19 cellular contexts compared by ENCODE assay signal in genomic region chr4:98519268-98519993, GRCh38.
A peak's percentile ranks its signal among the peaks of the same experiment; 100 is the strongest.
DNase-seq lines count a peak whose midpoint lies in the region; ATAC-seq, FAIRE-seq and TF ChIP-seq lines count a peak whose summit lies in the region.
"Had no signal": no experiment of that assay in that cellular context is flagged by ENCODE, and none has a peak within 500 bp of the region (broad histone marks: within the 10 kb centered on the region; RNA-seq: fewer than 3 reads in every experiment).

No MANE protein-coding gene starts in this region.

- H3K36me3 ChIP-seq in HepG2 (replicated peaks in 1 of 2; ENCODE audit: control insufficient read depth in 1 of 2, insufficient read depth in 2 of 2, low read length in 2 of 2), result no peaks in the 10 kb centered on the region
- H3K36me3 ChIP-seq in right lobe of liver, result no peaks in the 10 kb centered on the region
- no peaks in the 10 kb centered on the region for H3K36me3 ChIP-seq in vagina
- H3K36me3 ChIP-seq: colonic mucosa had no signal

- peaks cover 7% of the 10 kb centered on the region for H3K9me3 Mint-ChIP-seq in activated T-helper 1 cell treated with anti-CD3 and anti-CD28 coated beads, Interleukin-12 subunit alpha, Interleukin-12 subunit beta, Interleukin-2, Interleukin-4 antibody, amounts not matched to agents 30 ng/mL and 10 ng/mL and 1 ng/mL, durations not matched to agents 14 hours and 24 hours and 36 hours
- H3K9me3 Mint-ChIP-seq: immature natural killer cell had no signal

- H3K4me3 Mint-ChIP-seq in activated T-helper 1 cell treated with anti-CD3 and anti-CD28 coated beads, Interleukin-12 subunit alpha, Interleukin-12 subunit beta, Interleukin-2, Interleukin-4 antibody, amounts not matched to agents 30 ng/mL and 10 ng/mL and 1 ng/mL, durations not matched to agents 14 hours and 24 hours and 36 hours, result no peak overlapping the region
- H3K4me3 Mint-ChIP-seq: activated naive CD8-positive, alpha-beta T cell treated with anti-CD3 and anti-CD28 coated beads for 36 hours; immature natural killer cell had no signal

- H2AFZ ChIP-seq in HepG2 (ENCODE audit: low read length), result no peak overlapping the region

- H3K4me1 ChIP-seq in HepG2 (ENCODE audit: insufficient read depth, low read length) (no peaks in the 10 kb centered on the region), right lobe of liver (no peaks in the 10 kb centered on the region), vagina (peaks cover 67% of the 10 kb centered on the region)
- H3K4me1 ChIP-seq: colonic mucosa had no signal

- H3K9ac ChIP-seq in HepG2 (ENCODE audit: insufficient read depth, low read depth, low read length), result no peak overlapping the region

- intact Hi-C loops in HepG2 (cut with micrococcal nuclease; ENCODE audit: unreplicated experiment), result no loop called here
- intact Hi-C loops in right lobe of liver (cut with DNase I), result no loop called here
- intact Hi-C loops in activated T-helper 1 cell treated with anti-CD3 and anti-CD28 coated beads, Interleukin-12 subunit alpha, Interleukin-12 subunit beta, Interleukin-2, Interleukin-4 antibody, amounts not matched to agents 30 ng/mL and 10 ng/mL and 1 ng/mL, durations not matched to agents 14 hours and 24 hours and 36 hours (cut with micrococcal nuclease), result loop anchor here (1.0 kb wide), 2 partner anchors 8 to 10 kb away; no protein-coding TSS in a partner anchor
- intact Hi-C loops in vagina (cut with DNase I), result no loop called here

- TF ChIP-seq CTCF in HepG2 (CRISPR knock-in tag; IDR thresholded peaks at IDR 0.05) (no peak), right lobe of liver (IDR thresholded peaks at IDR 0.05) (no peak), fibroblast of villous mesenchyme (IDR thresholded peaks at IDR 0.05; ENCODE audit: insufficient read depth, low read depth, low read length) (no peak), vagina (IDR thresholded peaks at IDR 0.05) (no peak)

- H3K27me3 Mint-ChIP-seq in activated T-helper 1 cell treated with anti-CD3 and anti-CD28 coated beads, Interleukin-12 subunit alpha, Interleukin-12 subunit beta, Interleukin-2, Interleukin-4 antibody, amounts not matched to agents 30 ng/mL and 10 ng/mL and 1 ng/mL, durations not matched to agents 14 hours and 24 hours and 36 hours (ENCODE audit: insufficient read depth), result no peaks in the 10 kb centered on the region
- H3K27me3 Mint-ChIP-seq: activated naive CD8-positive, alpha-beta T cell treated with anti-CD3 and anti-CD28 coated beads for 36 hours had no signal

- FAIRE-seq in HepG2 (lab: Jason Lieb, UNC), result no peak
- FAIRE-seq: urothelium cell line had no signal

- CTCF ChIA-PET in HepG2 (lab: Yijun Ruan, JAX; ENCODE audit: low intra/inter-chr PET ratio, low total read pairs), result no interaction called here

- H3K79me2 ChIP-seq in HepG2 (ENCODE audit: insufficient read depth, low read length), result no peaks in the 10 kb centered on the region

- DNase-seq in HepG2 (ENCODE audit: low spot score), result peak; percentile 61
- no peak for DNase-seq in right lobe of liver
- no peak for DNase-seq in activated T-helper 1 cell treated with anti-CD3 and anti-CD28 coated beads, Interleukin-12 subunit alpha, Interleukin-12 subunit beta, Interleukin-2, Interleukin-4 antibody, amounts not matched to agents 30 ng/mL and 10 ng/mL and 1 ng/mL, durations not matched to agents 14 hours and 24 hours and 36 hours (ENCODE audit: low spot score)
- DNase-seq in fibroblast of villous mesenchyme (ENCODE audit: low read depth), result peak; percentile 54
- no peak for DNase-seq in vagina (ENCODE audit: extremely low spot score in 2 of 2)
- DNase-seq in G401 (ENCODE audit: low spot score), result no peak
- no peak for DNase-seq in germinal center (ENCODE audit: low spot score)
- DNase-seq: activated naive CD8-positive, alpha-beta T cell treated with anti-CD3 and anti-CD28 coated beads for 36 hours; colonic mucosa; DND-41; immature natural killer cell; midbrain; NCI-H1105; NCI-H345; OCI-M1; stimulated activated CD4-positive, alpha-beta T cell treated with anti-CD3 and anti-CD28 coated beads, Interleukin-2, amount 100 ng/mL, for 48 hours; stimulated activated naive CD4-positive, alpha-beta T cell had no signal

- H3K4me3 ChIP-seq in HepG2 (replicated peaks in 1 of 3; ENCODE audit: insufficient read depth in 1 of 3, low read depth in 2 of 3, low read length in 3 of 3) (no peak overlapping the region), right lobe of liver (no peak overlapping the region), fibroblast of villous mesenchyme (ENCODE audit: low read depth, low read length) (no peak overlapping the region), vagina (no peak overlapping the region)
- H3K4me3 ChIP-seq: colonic mucosa had no signal

- no peaks in the 10 kb centered on the region for H3K9me3 ChIP-seq in HepG2 (ENCODE audit: low read length)
- no peaks in the 10 kb centered on the region for H3K9me3 ChIP-seq in right lobe of liver
- no peaks in the 10 kb centered on the region for H3K9me3 ChIP-seq in vagina
- H3K9me3 ChIP-seq: colonic mucosa had no signal

- no TSS peak for BruUV-seq in HepG2 (replicated peaks; lab: Mats Ljungman, UMichigan)

- peaks cover 24% of the 10 kb centered on the region for H3K36me3 Mint-ChIP-seq in activated T-helper 1 cell treated with anti-CD3 and anti-CD28 coated beads, Interleukin-12 subunit alpha, Interleukin-12 subunit beta, Interleukin-2, Interleukin-4 antibody, amounts not matched to agents 30 ng/mL and 10 ng/mL and 1 ng/mL, durations not matched to agents 14 hours and 24 hours and 36 hours (ENCODE audit: low read depth)
- H3K36me3 Mint-ChIP-seq: immature natural killer cell had no signal

- no peak overlapping the region for H3K4me2 ChIP-seq in HepG2 (ENCODE audit: low read depth, low read length)

- no peak for TF ChIP-seq POLR2A in HepG2 (IDR thresholded peaks at IDR 0.05; ENCODE audit: insufficient read depth in 1 of 2, low read depth in 2 of 2, low read length in 2 of 2)
- TF ChIP-seq POLR2A in right lobe of liver (IDR thresholded peaks at IDR 0.05), result no peak
- no peak for TF ChIP-seq POLR2A in vagina (IDR thresholded peaks at IDR 0.05)

- H4K20me1 ChIP-seq in HepG2 (ENCODE audit: insufficient read depth, low read length), result no peaks in the 10 kb centered on the region

- in situ Hi-C loops in HepG2 (cut with HindIII; ENCODE audit: extremely low pct_ligation_motif_present, low pct_unique_long_range_greater_than_20kb), result no loop called here
- in situ Hi-C loops in G401 (cut with HindIII; ENCODE audit: low sequenced_read_pairs), result no loop called here

- no peak for TF ChIP-seq EP300 in HepG2 (IDR thresholded peaks at IDR 0.05; ENCODE audit: low read depth in 2 of 2, low read length in 2 of 2)
- no peak for TF ChIP-seq EP300 in HepG2 (CRISPR knock-in tag; IDR thresholded peaks at IDR 0.05; ENCODE audit: borderline replicate concordance)

- whole genome bisulfite sequencing in HepG2 (ENCODE audit: low lambda C conversion rate), result 21% methylated on average over 8 of the region's 8 CpGs
- 59% methylated on average over 8 of the region's 8 CpGs for WGBS in right lobe of liver (ENCODE audit: insufficient coverage, low coverage, low lambda C conversion rate, missing lambda C conversion rate)

- H3K27ac Mint-ChIP-seq in activated T-helper 1 cell treated with anti-CD3 and anti-CD28 coated beads, Interleukin-12 subunit alpha, Interleukin-12 subunit beta, Interleukin-2, Interleukin-4 antibody, amounts not matched to agents 30 ng/mL and 10 ng/mL and 1 ng/mL, durations not matched to agents 14 hours and 24 hours and 36 hours, result peak overlapping the region; percentile 40
- H3K27ac Mint-ChIP-seq: activated naive CD8-positive, alpha-beta T cell treated with anti-CD3 and anti-CD28 coated beads for 36 hours had no signal

- no peak for TF ChIP-seq RAD21 in HepG2 (CRISPR knock-in tag; IDR thresholded peaks at IDR 0.05)

- H3K27me3 ChIP-seq in HepG2 (ENCODE audit: control insufficient read depth in 1 of 2, insufficient read depth in 2 of 2, low read length in 2 of 2) (peaks cover 0 to 2% of the 10 kb centered on the region in 2 experiments; a peak in 1 of 5 replicates), right lobe of liver (no peaks in the 10 kb centered on the region), vagina (no peaks in the 10 kb centered on the region)
- H3K27me3 ChIP-seq: colonic mucosa had no signal

- H3K4me1 Mint-ChIP-seq in activated T-helper 1 cell treated with anti-CD3 and anti-CD28 coated beads, Interleukin-12 subunit alpha, Interleukin-12 subunit beta, Interleukin-2, Interleukin-4 antibody, amounts not matched to agents 30 ng/mL and 10 ng/mL and 1 ng/mL, durations not matched to agents 14 hours and 24 hours and 36 hours (ENCODE audit: low read depth), result peaks cover 81% of the 10 kb centered on the region

- POLR2A ChIA-PET in HepG2 (lab: Yijun Ruan, JAX), result no interaction called here

- H3K27ac ChIP-seq in HepG2 (ENCODE audit: extremely low read length, insufficient read depth, low read length) (no peak overlapping the region), right lobe of liver (no peak overlapping the region), vagina (peak overlapping the region; percentile 26)
- H3K27ac ChIP-seq: colonic mucosa had no signal

- ATAC-seq in HepG2, result peak; percentile 61
- ATAC-seq in right lobe of liver, result no peak
- no peak for ATAC-seq in esophagus mucosa

TF ChIP-seq in HepG2, 621 proteins besides CTCF, POLR2A, EP300 and RAD21 (continues in another document):
- 0 out of 2 replicates have a peak, but pooled peaks have one; percentile 12 for TF ChIP-seq ARID5B (CRISPR knock-in tag; IDR thresholded peaks at IDR 0.05)

Comparison
In these comparisons a context has a peak if more than half of its experiments do, and no peak if none do; other contexts are left out.
1. DNase-seq: peak in HepG2 (single experiment) and fibroblast of villous mesenchyme (single experiment); none in right lobe of liver (0 of 3), activated T-helper 1 cell treated with anti-CD3 and anti-CD28 coated beads, Interleukin-12 subunit alpha, Interleukin-12 subunit beta, Interleukin-2, Interleukin-4 antibody, amounts not matched to agents 30 ng/mL and 10 ng/mL and 1 ng/mL, durations not matched to agents 14 hours and 24 hours and 36 hours (single experiment), vagina (0 of 2), G401 (single experiment) and germinal center (single experiment).